In genomic region chr9:84849049-84849448, GRCh38 we compare ENCODE assay signal across 27 cellular contexts.
"Had no signal": no experiment of that assay in that cellular context is flagged by ENCODE, and none has a peak within 500 bp of the region (broad histone marks: within the 10 kb centered on the region; RNA-seq: fewer than 3 reads in every experiment).

No MANE protein-coding gene starts in this region.

- H3K4me3 Mint-ChIP-seq: activated CD4-positive, alpha-beta memory T cell treated with anti-CD3 and anti-CD28 coated beads, Interleukin-2, amount 10 ng/mL, durations not matched to agents 7 days and 5 days; activated CD4-positive, alpha-beta T cell treated with anti-CD3 and anti-CD28 coated beads for 36 hours; activated CD4-positive, alpha-beta T cell treated with anti-CD3 and anti-CD28 coated beads, Interleukin-2, amount 10 ng/mL, durations not matched to agents 7 days and 5 days; activated naive CD4-positive, alpha-beta T cell treated with anti-CD3 and anti-CD28 coated beads, Interleukin-2, amount 10 ng/mL, durations not matched to agents 7 days and 5 days; activated naive CD8-positive, alpha-beta T cell treated with anti-CD3 and anti-CD28 coated beads, Interleukin-2, amount 10 ng/mL, durations not matched to agents 7 days and 5 days; effector memory CD8-positive, alpha-beta T cell had no signal

- H3K27me3 ChIP-seq: ascending aorta, brain microvascular endothelial cell, esophagus muscularis mucosa, foreskin keratinocyte, gastrocnemius medialis, heart left ventricle had no signal

- H3K4me3 ChIP-seq: ascending aorta, esophagus muscularis mucosa, gastrocnemius medialis, heart left ventricle had no signal

- DNase-seq: activated CD4-positive, alpha-beta memory T cell treated with anti-CD3 and anti-CD28 coated beads, Interleukin-2, amount 10 ng/mL, durations not matched to agents 7 days and 5 days; activated CD4-positive, alpha-beta T cell treated with anti-CD3 and anti-CD28 coated beads for 36 hours; activated CD4-positive, alpha-beta T cell treated with anti-CD3 and anti-CD28 coated beads, Interleukin-2, amount 10 ng/mL, durations not matched to agents 7 days and 5 days; activated CD4-positive, alpha-beta T cell treated with anti-CD3 and anti-CD28 coated beads, Interleukin-2, amount 50 U/mL, for 4 hours; activated CD4-positive, CD25-positive, alpha-beta regulatory T cell; activated CD4-positive, CD25-positive, alpha-beta regulatory T cell treated with anti-CD3 and anti-CD28 coated beads, Interleukin-2, amount 50 U/mL, for 72 hours; activated gamma-delta T cell; activated naive CD4-positive, alpha-beta T cell; activated naive CD4-positive, alpha-beta T cell treated with anti-CD3 and anti-CD28 coated beads, Interleukin-2, amount 10 ng/mL, durations not matched to agents 7 days and 5 days; activated naive CD8-positive, alpha-beta T cell treated with anti-CD3 and anti-CD28 coated beads, Interleukin-2, amount 10 ng/mL, durations not matched to agents 7 days and 5 days; activated T-cell treated with anti-CD3 and anti-CD28 coated beads, Interleukin-2, amount 50 U/mL, for 48 hours; brain microvascular endothelial cell; caudate nucleus; cortex of kidney; dermis blood vessel endothelial cell; effector CD4-positive, alpha-beta T cell; effector memory CD8-positive, alpha-beta T cell; erythroblast; foreskin keratinocyte; gastrocnemius medialis; glutamatergic neuron; heart left ventricle; T-helper 2 cell had no signal

- H3K36me3 Mint-ChIP-seq: activated naive CD4-positive, alpha-beta T cell treated with anti-CD3 and anti-CD28 coated beads, Interleukin-2, amount 10 ng/mL, durations not matched to agents 7 days and 5 days; activated naive CD4-positive, alpha-beta T cell treated with anti-CD3 and anti-CD28 coated beads, Interleukin-2, amount 50 U/mL, for 72 hours; activated naive CD8-positive, alpha-beta T cell treated with anti-CD3 and anti-CD28 coated beads, Interleukin-2, amount 10 ng/mL, durations not matched to agents 7 days and 5 days had no signal

- H3K9me3 ChIP-seq: ascending aorta, esophagus muscularis mucosa, gastrocnemius medialis, heart left ventricle had no signal

- FAIRE-seq: colon had no signal

- H3K27ac Mint-ChIP-seq: activated CD4-positive, alpha-beta memory T cell treated with anti-CD3 and anti-CD28 coated beads, Interleukin-2, amount 10 ng/mL, durations not matched to agents 7 days and 5 days; activated CD4-positive, alpha-beta T cell treated with anti-CD3 and anti-CD28 coated beads for 36 hours; activated CD4-positive, alpha-beta T cell treated with anti-CD3 and anti-CD28 coated beads, Interleukin-2, amount 10 ng/mL, durations not matched to agents 7 days and 5 days; activated naive CD4-positive, alpha-beta T cell treated with anti-CD3 and anti-CD28 coated beads, Interleukin-2, amount 10 ng/mL, durations not matched to agents 7 days and 5 days; activated naive CD4-positive, alpha-beta T cell treated with anti-CD3 and anti-CD28 coated beads, Interleukin-2, amount 50 U/mL, for 72 hours; activated naive CD8-positive, alpha-beta T cell treated with anti-CD3 and anti-CD28 coated beads, Interleukin-2, amount 10 ng/mL, durations not matched to agents 7 days and 5 days; effector memory CD8-positive, alpha-beta T cell had no signal

- ATAC-seq: activated CD4-positive, alpha-beta T cell treated with anti-CD3 and anti-CD28 coated beads for 36 hours; activated naive CD4-positive, alpha-beta T cell treated with anti-CD3 and anti-CD28 coated beads, Interleukin-2, amount 50 U/mL, for 72 hours; effector memory CD8-positive, alpha-beta T cell; foreskin keratinocyte; gastrocnemius medialis; heart left ventricle had no signal

- H3K27me3 Mint-ChIP-seq: activated CD4-positive, alpha-beta memory T cell treated with anti-CD3 and anti-CD28 coated beads, Interleukin-2, amount 10 ng/mL, durations not matched to agents 7 days and 5 days; activated CD4-positive, alpha-beta T cell treated with anti-CD3 and anti-CD28 coated beads for 36 hours; activated CD4-positive, alpha-beta T cell treated with anti-CD3 and anti-CD28 coated beads, Interleukin-2, amount 10 ng/mL, durations not matched to agents 7 days and 5 days; activated naive CD4-positive, alpha-beta T cell treated with anti-CD3 and anti-CD28 coated beads, Interleukin-2, amount 10 ng/mL, durations not matched to agents 7 days and 5 days; activated naive CD8-positive, alpha-beta T cell treated with anti-CD3 and anti-CD28 coated beads, Interleukin-2, amount 10 ng/mL, durations not matched to agents 7 days and 5 days had no signal

- H3K4me1 Mint-ChIP-seq: activated CD4-positive, alpha-beta memory T cell treated with anti-CD3 and anti-CD28 coated beads, Interleukin-2, amount 10 ng/mL, durations not matched to agents 7 days and 5 days; activated CD4-positive, alpha-beta T cell treated with anti-CD3 and anti-CD28 coated beads for 36 hours; activated CD4-positive, alpha-beta T cell treated with anti-CD3 and anti-CD28 coated beads, Interleukin-2, amount 10 ng/mL, durations not matched to agents 7 days and 5 days; activated naive CD4-positive, alpha-beta T cell treated with anti-CD3 and anti-CD28 coated beads, Interleukin-2, amount 10 ng/mL, durations not matched to agents 7 days and 5 days; activated naive CD8-positive, alpha-beta T cell treated with anti-CD3 and anti-CD28 coated beads, Interleukin-2, amount 10 ng/mL, durations not matched to agents 7 days and 5 days had no signal

- H3K9me3 Mint-ChIP-seq: activated CD4-positive, alpha-beta memory T cell treated with anti-CD3 and anti-CD28 coated beads, Interleukin-2, amount 10 ng/mL, durations not matched to agents 7 days and 5 days; activated CD4-positive, alpha-beta T cell treated with anti-CD3 and anti-CD28 coated beads, Interleukin-2, amount 10 ng/mL, durations not matched to agents 7 days and 5 days; activated naive CD4-positive, alpha-beta T cell treated with anti-CD3 and anti-CD28 coated beads, Interleukin-2, amount 10 ng/mL, durations not matched to agents 7 days and 5 days; activated naive CD8-positive, alpha-beta T cell treated with anti-CD3 and anti-CD28 coated beads, Interleukin-2, amount 10 ng/mL, durations not matched to agents 7 days and 5 days had no signal

- H3K27ac ChIP-seq: ascending aorta, brain microvascular endothelial cell, esophagus muscularis mucosa, foreskin keratinocyte, gastrocnemius medialis, heart left ventricle had no signal

- H3K36me3 ChIP-seq: ascending aorta, brain microvascular endothelial cell, esophagus muscularis mucosa, gastrocnemius medialis, heart left ventricle had no signal
